In genomic region chr13:98105929-98106336, GRCh38 we compare ENCODE assay signal across 14 cellular contexts. TPM values are rescaled to one million over a fixed set of nuclear protein-coding genes. Genes with fewer than 3 reads are reported as not detected.
DNase-seq lines count a peak whose midpoint lies in the region; ATAC-seq and TF ChIP-seq lines count a peak whose summit lies in the region.
"Had no signal": no experiment of that assay in that cellular context is flagged by ENCODE, and none has a peak within 500 bp of the region (broad histone marks: within the 10 kb centered on the region; RNA-seq: fewer than 3 reads in every experiment).

No MANE protein-coding gene starts in this region.

- in situ Hi-C loops in gastrocnemius medialis (cut with MboI; ENCODE audit: low sequenced_read_pairs in 4 of 4) = loop anchor here in 1 of 4 donors (10.0 kb wide), 1 partner anchor 59 kb away; no protein-coding TSS in a partner anchor

- H3K4me3 ChIP-seq in SK-N-SH (ENCODE audit: low read depth in 2 of 2, low read length in 1 of 2) = no peak overlapping the region
- H3K4me3 ChIP-seq in gastroesophageal sphincter = no peak overlapping the region
- no peak overlapping the region for H3K4me3 ChIP-seq in gastrocnemius medialis

- WGBS in SK-N-SH (ENCODE audit: low lambda C conversion rate) = 45% methylated on average over 3 of the region's 3 CpGs
- WGBS in gastroesophageal sphincter (ENCODE audit: low coverage in 1 of 2), 2 donors = 17 to 56% methylated on average over 1 to 2 of the region's 3 CpGs

- CTCF ChIA-PET in SK-N-SH (lab: Yijun Ruan, JAX) = no interaction called here

- peak; percentile 16 for ATAC-seq in gastroesophageal sphincter
- ATAC-seq in gastrocnemius medialis = peak; percentile 24 to 58
- no peak for ATAC-seq in GM21381 (IDR thresholded peaks at IDR 0.05; ENCODE audit: unreplicated experiment)
- ATAC-seq in GM18520 (IDR thresholded peaks at IDR 0.05; ENCODE audit: unreplicated experiment) = no peak
- no peak for ATAC-seq in stimulated activated naive CD8-positive, alpha-beta T cell treated with anti-CD3 and anti-CD28 coated beads, Interleukin-15, Interleukin-2, amounts not matched to agents 100 U/mL and 50 U/mL, for 24 hours
- ATAC-seq: esophagus mucosa, WTC11 had no signal

- POLR2A ChIA-PET in SK-N-SH (lab: Yijun Ruan, JAX) = no interaction called here

- 0 out of 2 replicates have a peak overlapping the region, but pooled peaks have one; percentile 11 for H2AFZ ChIP-seq in SK-N-SH (ENCODE audit: low read depth)

- TF ChIP-seq EP300 in SK-N-SH (IDR thresholded peaks at IDR 0.05; ENCODE audit: borderline replicate concordance in 1 of 2, low read depth in 1 of 2, low read length in 1 of 2) (no peak), gastroesophageal sphincter (IDR thresholded peaks at IDR 0.05) (no peak)

- H3K4me1 ChIP-seq in SK-N-SH (ENCODE audit: control insufficient read depth in 1 of 2, insufficient read depth in 2 of 2, low read depth in 1 of 2, low read length in 1 of 2) = no peaks in the 10 kb centered on the region
- no peaks in the 10 kb centered on the region for H3K4me1 ChIP-seq in gastroesophageal sphincter
- no peaks in the 10 kb centered on the region for H3K4me1 ChIP-seq in gastrocnemius medialis

- H3F3A ChIP-seq in SK-N-SH (replicated peaks; ENCODE audit: insufficient read depth) = no peaks in the 10 kb centered on the region

- no peak for TF ChIP-seq POLR2A in gastroesophageal sphincter (IDR thresholded peaks at IDR 0.05)
- TF ChIP-seq POLR2A in gastrocnemius medialis (IDR thresholded peaks at IDR 0.05) = no peak

- no peak overlapping the region for H3K27ac ChIP-seq in SK-N-SH (ENCODE audit: low read depth in 2 of 2, low read length in 1 of 2)
- H3K27ac ChIP-seq in gastroesophageal sphincter = no peak overlapping the region
- no peak overlapping the region for H3K27ac ChIP-seq in gastrocnemius medialis

- H3K27me3 ChIP-seq in SK-N-SH (ENCODE audit: insufficient read depth) (no peaks in the 10 kb centered on the region), gastroesophageal sphincter (no peaks in the 10 kb centered on the region), gastrocnemius medialis (no peaks in the 10 kb centered on the region)

- intact Hi-C loops in gastrocnemius medialis (cut with DNase I; ENCODE audit: low total_unique reads) = no loop called here

- peak; percentile 36 for DNase-seq in DMS 273 (lab: John Stamatoyannopoulos, UW; ENCODE audit: unreplicated experiment)
- DNase-seq in DMS 273 treated with DMSO at 0.1 percent for 48 hours (lab: John Stamatoyannopoulos, UW) = no peak
- DNase-seq in SK-N-SH = no peak
- DNase-seq in gastrocnemius medialis = peak in 1 of 2 donors; percentile 12
- no peak for DNase-seq in stimulated activated naive CD8-positive, alpha-beta T cell treated with anti-CD3 and anti-CD28 coated beads, Interleukin-15, Interleukin-2, amounts not matched to agents 100 U/mL and 50 U/mL, for 24 hours
- DNase-seq: 8988T; activated T-cell treated with anti-CD3 and anti-CD28 coated beads, Interleukin-2, amount 50 U/mL, for 24 hours; NCI-H2029 treated with DMSO at 0.1 percent for 48 hours; stimulated activated CD4-positive, alpha-beta T cell treated with anti-CD3 and anti-CD28 coated beads, Interleukin-4, amount 100 ng/mL, for 24 hours had no signal

- no peaks in the 10 kb centered on the region for H3K9me2 ChIP-seq in SK-N-SH

- H3K79me2 ChIP-seq in SK-N-SH (ENCODE audit: insufficient read depth) = no peaks in the 10 kb centered on the region

- no peak for TF ChIP-seq RAD21 in SK-N-SH (IDR thresholded peaks at IDR 0.05; ENCODE audit: low read length)

- H3K4me2 ChIP-seq in SK-N-SH = no peak overlapping the region

- TF ChIP-seq CTCF in SK-N-SH (IDR thresholded peaks at IDR 0.05) = no peak
- no peak for TF ChIP-seq CTCF in gastroesophageal sphincter (IDR thresholded peaks at IDR 0.05)
- no peak for TF ChIP-seq CTCF in gastrocnemius medialis (IDR thresholded peaks at IDR 0.05 in 4 of 5, conservative IDR thresholded peaks at IDR 0.05 in 1 of 5)

- H3K9ac ChIP-seq in SK-N-SH = no peak overlapping the region

- no peaks in the 10 kb centered on the region for H3K36me3 ChIP-seq in SK-N-SH (replicated peaks in 1 of 2; ENCODE audit: control insufficient read depth in 1 of 2, insufficient read depth in 2 of 2, low read length in 1 of 2)
- no peaks in the 10 kb centered on the region for H3K36me3 ChIP-seq in gastroesophageal sphincter
- no peaks in the 10 kb centered on the region for H3K36me3 ChIP-seq in gastrocnemius medialis

- H3K9me3 ChIP-seq in SK-N-SH (no peaks in the 10 kb centered on the region), gastroesophageal sphincter (no peaks in the 10 kb centered on the region), gastrocnemius medialis (no peaks in the 10 kb centered on the region)

- H4K20me1 ChIP-seq in SK-N-SH (ENCODE audit: insufficient read depth) = no peaks in the 10 kb centered on the region

TF ChIP-seq in SK-N-SH, 30 proteins besides CTCF, POLR2A, EP300 and RAD21:
- no peak for TF ChIP-seq POLR2AphosphoS5 (IDR thresholded peaks at IDR 0.05; ENCODE audit: low read depth, low read length)

RNA-seq across cellular contexts. Expression of gene FARP1, which starts 37.0 kb away (rescaled TPM):
- polyA plus RNA-seq in SK-N-SH (2012; rRNA removed) = 10.6 and 12.0 TPM in 2 replicates
- polyA plus RNA-seq in SK-N-SH (2012; cell fraction: cytosol; rRNA removed) = 12.2 and 17.4 TPM in 2 replicates
- polyA plus RNA-seq in SK-N-SH (2012; cell fraction: nucleus; rRNA removed) = 34.9 and 43.7 TPM in 2 replicates
- total RNA-seq in gastroesophageal sphincter (10 to 100 TPM; 28.3 to 69.2 (median 36.4) TPM), gastrocnemius medialis (1 to 10 TPM; 3.5 to 9.8 (median 4.9) TPM)

Comparison
In these comparisons a context has a peak if more than half of its experiments do, and no peak if none do; other contexts are left out.
1. ATAC-seq: peak in gastroesophageal sphincter (single experiment) and gastrocnemius medialis (2 of 2); none in GM21381 (single experiment), GM18520 (single experiment) and stimulated activated naive CD8-positive, alpha-beta T cell treated with anti-CD3 and anti-CD28 coated beads, Interleukin-15, Interleukin-2, amounts not matched to agents 100 U/mL and 50 U/mL, for 24 hours (single experiment).